1 cellular context compared by ENCODE assay signal in the genomic region with DNA sequence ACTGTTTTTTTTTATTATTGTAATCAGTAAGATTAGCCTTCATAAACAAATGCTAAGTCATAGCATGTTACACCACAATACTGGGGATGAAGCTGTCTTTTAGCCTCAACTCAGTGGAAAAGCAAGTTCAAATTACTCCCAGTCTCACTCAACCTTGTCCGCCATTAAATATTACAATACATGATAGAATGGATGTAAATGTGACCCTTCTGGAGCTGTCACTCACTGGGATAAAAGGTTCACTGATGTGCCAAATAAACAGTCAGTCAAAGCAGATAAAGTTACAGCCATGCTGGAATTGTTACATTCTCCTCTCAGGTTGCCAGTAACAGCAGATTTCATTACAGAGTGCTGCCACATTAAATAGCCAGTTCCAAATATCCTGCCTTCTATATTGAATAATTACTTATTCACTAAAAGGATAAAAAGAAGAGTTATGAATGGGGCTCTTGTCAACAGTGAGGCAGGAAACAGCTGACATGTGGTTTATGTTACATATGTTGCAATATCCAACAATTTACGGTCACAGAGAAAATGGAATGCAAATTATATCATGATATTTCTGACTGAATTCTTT.
TF ChIP-seq lines count a peak whose summit lies in the region.

No MANE protein-coding gene starts in this region.

TF ChIP-seq in IMR-90, 13 proteins besides CTCF, POLR2A, EP300 and RAD21 (continued from another document):
- TF ChIP-seq, protein P1, sequence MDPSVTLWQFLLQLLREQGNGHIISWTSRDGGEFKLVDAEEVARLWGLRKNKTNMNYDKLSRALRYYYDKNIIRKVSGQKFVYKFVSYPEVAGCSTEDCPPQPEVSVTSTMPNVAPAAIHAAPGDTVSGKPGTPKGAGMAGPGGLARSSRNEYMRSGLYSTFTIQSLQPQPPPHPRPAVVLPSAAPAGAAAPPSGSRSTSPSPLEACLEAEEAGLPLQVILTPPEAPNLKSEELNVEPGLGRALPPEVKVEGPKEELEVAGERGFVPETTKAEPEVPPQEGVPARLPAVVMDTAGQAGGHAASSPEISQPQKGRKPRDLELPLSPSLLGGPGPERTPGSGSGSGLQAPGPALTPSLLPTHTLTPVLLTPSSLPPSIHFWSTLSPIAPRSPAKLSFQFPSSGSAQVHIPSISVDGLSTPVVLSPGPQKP (IDR thresholded peaks at IDR 0.05; ENCODE audit: borderline replicate concordance, low read depth, low read length), result no peak
- no peak for TF ChIP-seq SMC3 (IDR thresholded peaks at IDR 0.05; ENCODE audit: low read depth, low read length)
- TF ChIP-seq CHD1 (IDR thresholded peaks at IDR 0.05; ENCODE audit: low read depth, low read length), result no peak
- peak; percentile 96 for TF ChIP-seq CEBPB (IDR thresholded peaks at IDR 0.05; ENCODE audit: low read depth, low read length)
- TF ChIP-seq, protein P2, sequence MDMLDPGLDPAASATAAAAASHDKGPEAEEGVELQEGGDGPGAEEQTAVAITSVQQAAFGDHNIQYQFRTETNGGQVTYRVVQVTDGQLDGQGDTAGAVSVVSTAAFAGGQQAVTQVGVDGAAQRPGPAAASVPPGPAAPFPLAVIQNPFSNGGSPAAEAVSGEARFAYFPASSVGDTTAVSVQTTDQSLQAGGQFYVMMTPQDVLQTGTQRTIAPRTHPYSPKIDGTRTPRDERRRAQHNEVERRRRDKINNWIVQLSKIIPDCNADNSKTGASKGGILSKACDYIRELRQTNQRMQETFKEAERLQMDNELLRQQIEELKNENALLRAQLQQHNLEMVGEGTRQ (IDR thresholded peaks at IDR 0.05; ENCODE audit: low read depth, low read length), result no peak
- no peak for TF ChIP-seq MXI1 (IDR thresholded peaks at IDR 0.05; ENCODE audit: borderline replicate concordance, low read depth, low read length)
